ENCODE assay signal across 1 cellular context in the genomic region with DNA sequence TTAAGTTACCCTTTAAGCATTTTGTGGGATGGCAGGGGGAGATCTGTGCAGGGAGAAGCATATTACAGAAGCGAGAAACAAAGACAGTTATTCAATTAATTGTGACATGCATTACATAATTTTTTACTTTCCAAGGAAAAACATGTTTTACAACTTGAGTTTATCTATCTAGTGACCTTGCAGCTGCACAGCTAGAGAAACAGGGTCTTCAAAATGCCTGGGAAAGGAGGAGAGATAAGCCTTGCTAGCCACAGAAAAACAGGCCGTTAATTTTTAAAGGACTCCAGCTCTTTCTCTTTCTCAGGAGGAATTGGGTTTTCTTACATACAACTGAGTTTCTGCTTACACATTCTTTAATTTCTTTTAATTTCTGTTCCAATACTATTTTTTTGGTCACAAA.
TF ChIP-seq lines count a peak whose summit lies in the region.

No MANE protein-coding gene starts in this region.

TF ChIP-seq in K562, 482 proteins besides CTCF, POLR2A, EP300 and RAD21 (continued from another document):
- TF ChIP-seq, protein P1, sequence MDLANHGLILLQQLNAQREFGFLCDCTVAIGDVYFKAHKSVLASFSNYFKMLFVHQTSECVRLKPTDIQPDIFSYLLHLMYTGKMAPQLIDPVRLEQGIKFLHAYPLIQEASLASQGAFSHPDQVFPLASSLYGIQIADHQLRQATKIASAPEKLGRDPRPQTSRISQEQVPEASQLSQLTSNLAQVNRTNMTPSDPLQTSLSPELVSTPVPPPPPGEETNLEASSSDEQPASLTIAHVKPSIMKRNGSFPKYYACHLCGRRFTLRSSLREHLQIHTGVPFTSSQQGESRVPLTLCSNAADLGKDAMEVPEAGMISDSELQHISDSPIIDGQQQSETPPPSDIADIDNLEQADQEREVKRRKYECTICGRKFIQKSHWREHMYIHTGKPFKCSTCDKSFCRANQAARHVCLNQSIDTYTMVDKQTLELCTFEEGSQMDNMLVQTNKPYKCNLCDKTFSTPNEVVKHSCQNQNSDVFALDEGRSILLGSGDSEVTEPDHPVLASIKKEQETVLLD (IDR thresholded peaks at IDR 0.05), result no peak
- TF ChIP-seq SREBF1 (IDR thresholded peaks at IDR 0.05; ENCODE audit: borderline replicate concordance, low read depth, low read length), result no peak
- no peak for TF ChIP-seq HDAC3 (IDR thresholded peaks at IDR 0.05; ENCODE audit: borderline replicate concordance, partially characterized antibody)
- TF ChIP-seq PCBP2 (IDR thresholded peaks at IDR 0.05; ENCODE audit: low read depth, low read length, poor library complexity, severe bottlenecking), result no peak
- TF ChIP-seq, protein P2, sequence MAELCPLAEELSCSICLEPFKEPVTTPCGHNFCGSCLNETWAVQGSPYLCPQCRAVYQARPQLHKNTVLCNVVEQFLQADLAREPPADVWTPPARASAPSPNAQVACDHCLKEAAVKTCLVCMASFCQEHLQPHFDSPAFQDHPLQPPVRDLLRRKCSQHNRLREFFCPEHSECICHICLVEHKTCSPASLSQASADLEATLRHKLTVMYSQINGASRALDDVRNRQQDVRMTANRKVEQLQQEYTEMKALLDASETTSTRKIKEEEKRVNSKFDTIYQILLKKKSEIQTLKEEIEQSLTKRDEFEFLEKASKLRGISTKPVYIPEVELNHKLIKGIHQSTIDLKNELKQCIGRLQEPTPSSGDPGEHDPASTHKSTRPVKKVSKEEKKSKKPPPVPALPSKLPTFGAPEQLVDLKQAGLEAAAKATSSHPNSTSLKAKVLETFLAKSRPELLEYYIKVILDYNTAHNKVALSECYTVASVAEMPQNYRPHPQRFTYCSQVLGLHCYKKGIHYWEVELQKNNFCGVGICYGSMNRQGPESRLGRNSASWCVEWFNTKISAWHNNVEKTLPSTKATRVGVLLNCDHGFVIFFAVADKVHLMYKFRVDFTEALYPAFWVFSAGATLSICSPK (IDR thresholded peaks at IDR 0.05; ENCODE audit: borderline replicate concordance), result no peak
- TF ChIP-seq RBM14 (IDR thresholded peaks at IDR 0.05; ENCODE audit: borderline replicate concordance, insufficient read depth, low read depth, low read length), result no peak
- no peak for TF ChIP-seq ZNF282 (CRISPR knock-in tag; IDR thresholded peaks at IDR 0.05)
TF ChIP-seq in K562: peak in this region for 11.
